ENCODE assay signal across 17 cellular contexts in the genomic region with DNA sequence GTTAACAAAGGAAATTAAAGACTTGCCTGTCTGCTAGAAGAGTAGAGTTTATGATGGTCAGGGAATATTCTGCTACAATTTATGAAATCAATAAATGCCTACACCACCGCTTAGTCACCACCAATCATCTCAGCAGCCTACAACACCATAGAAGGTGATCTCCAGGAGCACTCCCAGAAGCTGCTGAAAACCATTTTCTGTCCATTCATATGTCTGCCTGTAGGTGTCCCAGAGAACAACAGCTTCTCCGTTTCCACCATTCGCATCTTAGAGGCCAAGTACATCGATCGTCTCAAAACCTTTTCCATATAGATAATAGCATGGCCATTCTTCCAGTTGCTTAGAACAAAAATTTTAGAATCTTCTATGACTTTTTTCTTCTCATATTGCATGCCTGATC.
A peak's percentile ranks its signal among the peaks of the same experiment; 100 is the strongest.
DNase-seq lines count a peak whose midpoint lies in the region; TF ChIP-seq lines count a peak whose summit lies in the region.
"Had no signal": no experiment of that assay in that cellular context is flagged by ENCODE, and none has a peak within 500 bp of the region (broad histone marks: within the 10 kb centered on the region; RNA-seq: fewer than 3 reads in every experiment).

No MANE protein-coding gene starts in this region.

- H3K36me3 Mint-ChIP-seq in neural progenitor cell = no peaks in the 10 kb centered on the region
- H3K36me3 Mint-ChIP-seq: activated naive CD4-positive, alpha-beta T cell treated with anti-CD3 and anti-CD28 coated beads, Interleukin-2, amount 50 U/mL, for 72 hours; mesothelial cell of epicardium; stimulated activated naive B cell treated with anti-CD40 and anti-IgM and Interleukin-4, amounts not matched to agents 10 μg/mL and 1 μg/mL and 100 μg/mL, for 72 hours had no signal

- H2AFZ ChIP-seq in neural progenitor cell (replicated peaks) = no peak overlapping the region

- H3K9ac ChIP-seq in neural progenitor cell = no peak overlapping the region

- no peak overlapping the region for H3K4me3 ChIP-seq in Jurkat, Clone E6-1 (ENCODE audit: low read length)
- no peak overlapping the region for H3K4me3 ChIP-seq in astrocyte of the spinal cord (ENCODE audit: low read depth, low read length)
- H3K4me3 ChIP-seq in neural progenitor cell = no peak overlapping the region
- H3K4me3 ChIP-seq: gastroesophageal sphincter had no signal

- in situ Hi-C loops in astrocyte of the spinal cord (cut with HindIII; ENCODE audit: low sequenced_read_pairs) = no loop called here

- H3K27me3 ChIP-seq in neural progenitor cell = no peaks in the 10 kb centered on the region
- H3K27me3 ChIP-seq: gastroesophageal sphincter had no signal

- DNase-seq in NCI-H1694 treated with DMSO at 0.1 percent for 48 hours (lab: John Stamatoyannopoulos, UW) = peak; percentile 2
- DNase-seq in NCI-H1694 (lab: John Stamatoyannopoulos, UW) = no peak
- peak; percentile 17 for DNase-seq in Jurkat, Clone E6-1 (ENCODE audit: low read depth, low spot score)
- DNase-seq in astrocyte of the spinal cord (ENCODE audit: low read depth, low spot score) = no peak
- DNase-seq in neural progenitor cell (ENCODE audit: low spot score) = peak; percentile 10
- no peak for DNase-seq in NCI-H1930 (lab: John Stamatoyannopoulos, UW)
- no peak for DNase-seq in kidney tubule cell (ENCODE audit: low spot score)
- no peak for DNase-seq in NCI-H2081 treated with DMSO at 0.1 percent for 48 hours (lab: John Stamatoyannopoulos, UW)
- DNase-seq: ACHN; activated CD4-positive, alpha-beta T cell treated with anti-CD3 and anti-CD28 coated beads for 4 hours; NCI-H446; occipital lobe; stimulated activated naive B cell treated with anti-CD40 and anti-IgM and Interleukin-4, amounts not matched to agents 10 μg/mL and 1 μg/mL and 100 μg/mL, for 72 hours; T-helper 2 cell had no signal

- no peaks in the 10 kb centered on the region for H3K79me2 ChIP-seq in neural progenitor cell (ENCODE audit: low read depth)

- TF ChIP-seq CTCF in astrocyte of the spinal cord (IDR thresholded peaks at IDR 0.05; ENCODE audit: low read depth, low read length) (peak; percentile 5), neural progenitor cell (IDR thresholded peaks at IDR 0.05) (peak; percentile 24)

- H3K4me2 ChIP-seq in neural progenitor cell = no peak overlapping the region

- H3K9me3 Mint-ChIP-seq in neural progenitor cell = no peaks in the 10 kb centered on the region
- H3K9me3 Mint-ChIP-seq: activated naive CD4-positive, alpha-beta T cell treated with anti-CD3 and anti-CD28 coated beads, Interleukin-2, amount 50 U/mL, for 72 hours; mesothelial cell of epicardium had no signal

- H3K9me3 ChIP-seq in neural progenitor cell (ENCODE audit: low read depth) = no peaks in the 10 kb centered on the region
- H3K9me3 ChIP-seq: gastroesophageal sphincter had no signal

- H4K20me1 ChIP-seq in neural progenitor cell (ENCODE audit: low read depth) = no peaks in the 10 kb centered on the region

- no peaks in the 10 kb centered on the region for H3K4me1 ChIP-seq in neural progenitor cell
- H3K4me1 ChIP-seq: gastroesophageal sphincter had no signal

- H3K36me3 ChIP-seq in neural progenitor cell = no peaks in the 10 kb centered on the region
- H3K36me3 ChIP-seq: gastroesophageal sphincter had no signal

- no peaks in the 10 kb centered on the region for H3K4me1 Mint-ChIP-seq in neural progenitor cell
- H3K4me1 Mint-ChIP-seq: mesothelial cell of epicardium; stimulated activated naive B cell treated with anti-CD40 and anti-IgM and Interleukin-4, amounts not matched to agents 10 μg/mL and 1 μg/mL and 100 μg/mL, for 72 hours had no signal

- no peak overlapping the region for H3K27ac Mint-ChIP-seq in neural progenitor cell
- H3K27ac Mint-ChIP-seq: activated naive CD4-positive, alpha-beta T cell treated with anti-CD3 and anti-CD28 coated beads, Interleukin-2, amount 50 U/mL, for 72 hours; mesothelial cell of epicardium; stimulated activated naive B cell treated with anti-CD40 and anti-IgM and Interleukin-4, amounts not matched to agents 10 μg/mL and 1 μg/mL and 100 μg/mL, for 72 hours had no signal

- H3K27ac ChIP-seq in neural progenitor cell = no peak overlapping the region
- H3K27ac ChIP-seq: gastroesophageal sphincter had no signal

- no peak overlapping the region for H3K4me3 Mint-ChIP-seq in neural progenitor cell
- H3K4me3 Mint-ChIP-seq: mesothelial cell of epicardium; stimulated activated naive B cell treated with anti-CD40 and anti-IgM and Interleukin-4, amounts not matched to agents 10 μg/mL and 1 μg/mL and 100 μg/mL, for 72 hours had no signal

- H3K27me3 Mint-ChIP-seq in neural progenitor cell (ENCODE audit: insufficient read depth, low read depth) = no peaks in the 10 kb centered on the region
- H3K27me3 Mint-ChIP-seq: stimulated activated naive B cell treated with anti-CD40 and anti-IgM and Interleukin-4, amounts not matched to agents 10 μg/mL and 1 μg/mL and 100 μg/mL, for 72 hours had no signal

- no peaks in the 10 kb centered on the region for H3F3A ChIP-seq in neural progenitor cell (ENCODE audit: low read depth)

Comparison
In these comparisons a context has a peak if more than half of its experiments do, and no peak if none do; other contexts are left out.
1. DNase-seq: peak in NCI-H1694 treated with DMSO at 0.1 percent for 48 hours (single experiment), Jurkat, Clone E6-1 (single experiment) and neural progenitor cell (single experiment); none in NCI-H1694 (single experiment), astrocyte of the spinal cord (single experiment), NCI-H1930 (0 of 2), kidney tubule cell (single experiment) and NCI-H2081 treated with DMSO at 0.1 percent for 48 hours (single experiment).